ENCODE assay signal across 20 cellular contexts in the genomic region with DNA sequence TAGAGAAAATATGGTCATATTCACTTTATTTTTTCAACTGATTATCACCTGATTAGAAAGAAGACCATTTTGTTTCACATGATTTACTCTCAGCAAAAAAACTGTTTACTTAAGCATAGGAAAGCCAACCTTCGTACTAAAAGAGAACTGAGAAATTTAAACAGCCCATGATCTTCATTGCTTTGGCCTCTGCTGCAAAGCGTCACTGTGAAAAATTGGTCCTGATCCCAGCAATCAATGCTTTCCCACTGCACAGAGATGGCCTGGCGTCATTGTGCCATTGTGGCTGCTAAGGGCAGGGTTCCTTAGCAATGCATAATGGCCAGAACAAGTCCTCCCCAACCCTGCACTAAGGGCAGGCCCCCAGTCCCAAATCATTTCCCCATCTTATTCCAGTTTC. TPM values are rescaled to one million over a fixed set of nuclear protein-coding genes. Genes with fewer than 3 reads are reported as not detected.
DNase-seq lines count a peak whose midpoint lies in the region; ATAC-seq and TF ChIP-seq lines count a peak whose summit lies in the region.
"Had no signal": no experiment of that assay in that cellular context is flagged by ENCODE, and none has a peak within 500 bp of the region (broad histone marks: within the 10 kb centered on the region; RNA-seq: fewer than 3 reads in every experiment).

No MANE protein-coding gene starts in this region.

- no peaks in the 10 kb centered on the region for H3K36me3 ChIP-seq in osteoblast (ENCODE audit: insufficient read depth, low read length)
- no peaks in the 10 kb centered on the region for H3K36me3 ChIP-seq in WERI-Rb-1
- H3K36me3 ChIP-seq: BE2C, SJSA1 had no signal

- no peaks in the 10 kb centered on the region for H3K27me3 Mint-ChIP-seq in activated T-cell treated with anti-CD3 and anti-CD28 coated beads, Interleukin-2, amount 50 U/mL, for 72 hours (ENCODE audit: low read depth)
- H3K27me3 Mint-ChIP-seq in activated T-cell treated with anti-CD3 and anti-CD28 coated beads, Interleukin-2, amount 50 U/mL, for 4 hours (ENCODE audit: low read depth), result no peaks in the 10 kb centered on the region
- H3K27me3 Mint-ChIP-seq: CD4-positive, CD25-positive, alpha-beta regulatory T cell had no signal

- H3K9me3 Mint-ChIP-seq in activated T-cell treated with anti-CD3 and anti-CD28 coated beads, Interleukin-2, amount 50 U/mL, for 72 hours, result peaks cover under 1 to 3% of the 10 kb centered on the region in 2 donors
- H3K9me3 Mint-ChIP-seq in activated T-cell treated with anti-CD3 and anti-CD28 coated beads, Interleukin-2, amount 50 U/mL, for 4 hours, result peaks cover 13% of the 10 kb centered on the region

- peak overlapping the region; percentile 63 for H3K27ac ChIP-seq in VCaP
- no peak overlapping the region for H3K27ac ChIP-seq in osteoblast (ENCODE audit: low read depth, low read length)
- H3K27ac ChIP-seq in dorsolateral prefrontal cortex, result no peak overlapping the region
- no peak overlapping the region for H3K27ac ChIP-seq in WERI-Rb-1
- H3K27ac ChIP-seq: SJSA1 had no signal

- ATAC-seq in activated T-cell treated with anti-CD3 and anti-CD28 coated beads, Interleukin-2, amount 50 U/mL, for 72 hours (replicated peaks in 1 of 2), result no peak
- no peak for ATAC-seq in activated T-cell treated with anti-CD3 and anti-CD28 coated beads, Interleukin-2, amount 50 U/mL, for 4 hours
- ATAC-seq in left lobe of liver (peak; percentile 69), HG03460 (IDR thresholded peaks at IDR 0.05; ENCODE audit: unreplicated experiment) (no peak)
- ATAC-seq: K562, Panc1 had no signal

- H3K9me3 ChIP-seq in osteoblast (ENCODE audit: low read depth, low read length) (no peaks in the 10 kb centered on the region), WERI-Rb-1 (ENCODE audit: severe bottlenecking) (no peaks in the 10 kb centered on the region)
- H3K9me3 ChIP-seq: BE2C, SJSA1 had no signal

- H3K27me3 ChIP-seq in osteoblast (ENCODE audit: insufficient read depth, low read length) (no peaks in the 10 kb centered on the region), dorsolateral prefrontal cortex (peaks cover 0 to 3% (median 0%) of the 10 kb centered on the region in 45 donors), WERI-Rb-1 (ENCODE audit: insufficient read depth, low read depth, severe bottlenecking) (no peaks in the 10 kb centered on the region)
- H3K27me3 ChIP-seq: BE2C, SJSA1 had no signal

- peaks cover 91% of the 10 kb centered on the region for H3K4me1 Mint-ChIP-seq in activated T-cell treated with anti-CD3 and anti-CD28 coated beads, Interleukin-2, amount 50 U/mL, for 72 hours (ENCODE audit: low read depth)
- H3K4me1 Mint-ChIP-seq in activated T-cell treated with anti-CD3 and anti-CD28 coated beads, Interleukin-2, amount 50 U/mL, for 4 hours (ENCODE audit: low read depth), result peaks cover 86% of the 10 kb centered on the region

- intact Hi-C loops in dorsolateral prefrontal cortex (cut with DNase I), result no loop called here

- H4K20me1 ChIP-seq in osteoblast (ENCODE audit: insufficient read depth, low read length), result no peaks in the 10 kb centered on the region

- peak overlapping the region; percentile 37 for H3K4me2 ChIP-seq in osteoblast (ENCODE audit: insufficient read depth, low read length)

- H3K36me3 Mint-ChIP-seq in activated T-cell treated with anti-CD3 and anti-CD28 coated beads, Interleukin-2, amount 50 U/mL, for 72 hours (ENCODE audit: insufficient read depth in 2 of 2), result peaks cover 6% of the 10 kb centered on the region in 2 donors
- no peaks in the 10 kb centered on the region for H3K36me3 Mint-ChIP-seq in activated T-cell treated with anti-CD3 and anti-CD28 coated beads, Interleukin-2, amount 50 U/mL, for 4 hours (ENCODE audit: insufficient read depth)
- H3K36me3 Mint-ChIP-seq: CD4-positive, CD25-positive, alpha-beta regulatory T cell had no signal

- no peaks in the 10 kb centered on the region for H3K4me1 ChIP-seq in osteoblast (ENCODE audit: insufficient read depth, low read length)
- H3K4me1 ChIP-seq: SJSA1 had no signal

- no peaks in the 10 kb centered on the region for H3K79me2 ChIP-seq in osteoblast (ENCODE audit: insufficient read depth, low read length)

- H3K4me3 ChIP-seq in osteoblast (ENCODE audit: insufficient read depth, low read length) (peak overlapping the region; percentile 48), dorsolateral prefrontal cortex (no peak overlapping the region), WERI-Rb-1 (ENCODE audit: low read depth, low read length) (no peak overlapping the region)
- H3K4me3 ChIP-seq: K562, SJSA1 had no signal

- H3K4me3 Mint-ChIP-seq in activated T-cell treated with anti-CD3 and anti-CD28 coated beads, Interleukin-2, amount 50 U/mL, for 72 hours, result peak overlapping the region; percentile 7 to 18
- no peak overlapping the region for H3K4me3 Mint-ChIP-seq in activated T-cell treated with anti-CD3 and anti-CD28 coated beads, Interleukin-2, amount 50 U/mL, for 4 hours
- H3K4me3 Mint-ChIP-seq: CD4-positive, CD25-positive, alpha-beta regulatory T cell had no signal

- TF ChIP-seq CTCF in VCaP (conservative IDR thresholded peaks at IDR 0.05), result no peak
- TF ChIP-seq CTCF in osteoblast (IDR thresholded peaks at IDR 0.05; ENCODE audit: extremely low read depth, low read depth, low read length), result no peak
- TF ChIP-seq CTCF in dorsolateral prefrontal cortex (IDR thresholded peaks at IDR 0.05 in 54 of 56, conservative IDR thresholded peaks at IDR 0.05 in 2 of 56; ENCODE audit: low read depth in 1 of 56, partially characterized antibody in 56 of 56), result no peak
- no peak for TF ChIP-seq CTCF in WERI-Rb-1 (IDR thresholded peaks at IDR 0.05; ENCODE audit: low read depth, low read length)

- no peak for DNase-seq in activated T-cell treated with anti-CD3 and anti-CD28 coated beads, Interleukin-2, amount 50 U/mL, for 72 hours
- DNase-seq in activated T-cell treated with anti-CD3 and anti-CD28 coated beads, Interleukin-2, amount 50 U/mL, for 4 hours, result no peak
- DNase-seq in left lobe of liver (ENCODE audit: low spot score), result no peak
- no peak for DNase-seq in osteoblast (ENCODE audit: insufficient read length, low spot score, missing footprints)
- no peak for DNase-seq in dorsolateral prefrontal cortex
- DNase-seq in WERI-Rb-1, result no peak
- DNase-seq: BE2C; Calu3; CD4-positive, CD25-positive, alpha-beta regulatory T cell; NCI-H1417; NCI-H187; NCI-H226; NCI-H526 had no signal

- H2AFZ ChIP-seq in osteoblast (ENCODE audit: low read length), result peak overlapping the region; percentile 73

- no peak overlapping the region for H3K27ac Mint-ChIP-seq in activated T-cell treated with anti-CD3 and anti-CD28 coated beads, Interleukin-2, amount 50 U/mL, for 72 hours
- H3K27ac Mint-ChIP-seq: CD4-positive, CD25-positive, alpha-beta regulatory T cell had no signal

RNA-seq across cellular contexts. Expression of a gene that starts 19.9 kb away (rescaled TPM):
- 10 to 100 TPM; 13.4 to 14.0 TPM for total RNA-seq in activated T-cell treated with anti-CD3 and anti-CD28 coated beads, Interleukin-2, amount 50 U/mL, for 72 hours
- total RNA-seq in activated T-cell treated with anti-CD3 and anti-CD28 coated beads, Interleukin-2, amount 50 U/mL, for 4 hours, result 1 to 10 TPM; 7.4 to 7.8 (median 7.8) TPM
- total RNA-seq in left lobe of liver, result 0.13 TPM
- under 0.01 TPM in 2 replicates for total RNA-seq in osteoblast
- 10 to 100 TPM in 7 of 120 experiments, 1 to 10 TPM in 111, under 1 TPM in 2; 0.62 to 14.0 (median 5.6) TPM for total RNA-seq in dorsolateral prefrontal cortex
- total RNA-seq: A172, Calu3, H1, SJSA1 had no signal
